22 cellular contexts compared by ENCODE assay signal in genomic region chr2:228321019-228321418, GRCh38.
"Had no signal": no experiment of that assay in that cellular context is flagged by ENCODE, and none has a peak within 500 bp of the region (broad histone marks: within the 10 kb centered on the region; RNA-seq: fewer than 3 reads in every experiment).

No MANE protein-coding gene starts in this region.

- DNase-seq: hippocampal formation; left colon; lower lobe of right lung; mammary epithelial cell; mesenchymal stem cell; naive thymus-derived CD8-positive, alpha-beta T cell; occipital lobe; psoas muscle; right lobe of liver; stimulated activated CD4-positive, alpha-beta T cell treated with anti-CD3 and anti-CD28 coated beads, Interleukin-1b, Interleukin-23, amount 100 ng/mL, for 48 hours; stimulated activated CD4-positive, alpha-beta T cell treated with anti-CD3 and anti-CD28 coated beads, Interleukin-2, amount 100 ng/mL, for 48 hours; stimulated activated CD4-positive, alpha-beta T cell treated with anti-CD3 and anti-CD28 coated beads, Interleukin-4, amount 100 ng/mL, for 4 hours; stimulated activated CD8-positive, alpha-beta memory T cell treated with anti-CD3 and anti-CD28 coated beads, Interleukin-4, amount 100 ng/mL, for 48 hours; stimulated activated naive CD4-positive, alpha-beta T cell treated with Interleukin-2 at 50 U/mL for 16 hours; stimulated activated naive CD8-positive, alpha-beta T cell treated with anti-CD3 and anti-CD28 coated beads, Interleukin-15, amount 100 ng/mL, for 72 hours; transverse colon; upper lobe of left lung had no signal

- H3K36me3 ChIP-seq: lower lobe of right lung, neutrophil, right lobe of liver, transverse colon, upper lobe of left lung, vagina had no signal

- H3K4me1 ChIP-seq: lower lobe of right lung, parathyroid adenoma, psoas muscle, right lobe of liver, transverse colon, upper lobe of left lung, vagina had no signal

- ATAC-seq: left colon; lower lobe of right lung; naive thymus-derived CD8-positive, alpha-beta T cell; psoas muscle; right lobe of liver; stimulated activated memory B cell treated with anti-CD40 and anti-IgM and Interleukin-4, amounts not matched to agents 10 μg/mL and 1 μg/mL and 100 μg/mL, for 72 hours; stimulated activated naive CD8-positive, alpha-beta T cell treated with anti-CD3 and anti-CD28 coated beads, Interleukin-15, amount 100 ng/mL, for 72 hours had no signal

- H3K27ac ChIP-seq: lower lobe of right lung, neutrophil, parathyroid adenoma, psoas muscle, right lobe of liver, transverse colon, upper lobe of left lung, vagina had no signal

- H3K27me3 ChIP-seq: neutrophil, right lobe of liver, transverse colon, upper lobe of left lung, vagina had no signal

- H3K9me3 ChIP-seq: lower lobe of right lung, neutrophil, psoas muscle, right lobe of liver, transverse colon, upper lobe of left lung, vagina had no signal

- H3K4me3 ChIP-seq: lower lobe of right lung, psoas muscle, right lobe of liver, smooth muscle cell, transverse colon, upper lobe of left lung, vagina had no signal
